1 cellular context compared by ENCODE assay signal in the genomic region with DNA sequence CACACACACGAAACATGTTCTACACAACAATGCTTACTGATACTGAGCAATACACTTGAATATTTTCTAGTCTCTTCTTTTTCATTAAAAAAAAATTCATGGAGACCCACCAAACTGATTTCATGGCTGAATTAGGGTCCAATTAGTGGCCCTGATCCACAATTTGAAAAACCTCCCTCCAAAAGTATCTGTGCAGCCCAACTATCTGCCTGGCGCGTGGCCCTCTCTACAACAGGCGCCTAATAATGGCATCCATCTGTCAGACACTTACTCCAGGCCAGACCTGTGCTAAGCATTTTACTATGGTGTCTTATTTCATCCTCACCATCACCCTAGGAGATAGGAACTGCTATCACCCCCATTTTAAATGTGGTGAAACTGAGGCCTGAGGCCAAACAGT.
A peak's percentile ranks its signal among the peaks of the same experiment; 100 is the strongest.
TF ChIP-seq lines count a peak whose summit lies in the region.

No MANE protein-coding gene starts in this region.

TF ChIP-seq in K562, 482 proteins besides CTCF, POLR2A, EP300 and RAD21:
- TF ChIP-seq BDP1 (IDR thresholded peaks at IDR 0.05; ENCODE audit: insufficient read depth, insufficient read length), result no peak
- TF ChIP-seq ZKSCAN8 (CRISPR knock-in tag; IDR thresholded peaks at IDR 0.05), result peak; percentile 59; the same call in 1 of the 2 replicates
TF ChIP-seq in K562: peak in this region for 1.
